12 cellular contexts compared by ENCODE assay signal in genomic region chr1:162538815-162539431, GRCh38. TPM values are rescaled to one million over a fixed set of nuclear protein-coding genes. Genes with fewer than 3 reads are reported as not detected.
A peak's percentile ranks its signal among the peaks of the same experiment; 100 is the strongest.
DNase-seq lines count a peak whose midpoint lies in the region; ATAC-seq and TF ChIP-seq lines count a peak whose summit lies in the region.
"Had no signal": no experiment of that assay in that cellular context is flagged by ENCODE, and none has a peak within 500 bp of the region (broad histone marks: within the 10 kb centered on the region; RNA-seq: fewer than 3 reads in every experiment).

No MANE protein-coding gene starts in this region.

- intact Hi-C loops in PC-3 (cut with micrococcal nuclease) (no loop called here), mammary epithelial cell (cut with micrococcal nuclease) (loop anchor here (1.0 to 2.0 kb wide), 2 partner anchors 22 to 40 kb away; partner anchors contain the start of gene UAP1), esophagus squamous epithelium (cut with DNase I) (no loop called here)

- peak overlapping the region; percentile 17; the same call in 1 of the 2 replicates for H3K4me3 ChIP-seq in PC-3 (ENCODE audit: low read length)
- no peak overlapping the region for H3K4me3 ChIP-seq in mammary epithelial cell (replicated peaks in 1 of 3; ENCODE audit: insufficient read depth in 1 of 3, low read depth in 2 of 3, low read length in 3 of 3)
- no peak overlapping the region for H3K4me3 ChIP-seq in esophagus squamous epithelium

- TF ChIP-seq CTCF in PC-3 (conservative IDR thresholded peaks at IDR 0.05; ENCODE audit: low read depth, low read length) (no peak), mammary epithelial cell (conservative IDR thresholded peaks at IDR 0.05 in 1 of 2, IDR thresholded peaks at IDR 0.05 in 1 of 2; ENCODE audit: extremely low read depth in 1 of 2, insufficient read depth in 1 of 2, low read depth in 1 of 2, low read length in 2 of 2) (no peak), esophagus squamous epithelium (IDR thresholded peaks at IDR 0.05) (no peak)

- DNase-seq in GM03348 (ENCODE audit: low spot score) (peak; percentile 70), PC-3 (peak; percentile 95), mammary epithelial cell (peak; percentile 93), non-pigmented ciliary epithelial cell (ENCODE audit: low read depth) (peak; percentile 93), iPS-NIHi11 (ENCODE audit: low spot score) (no peak), esophagus squamous epithelium (lab: John Stamatoyannopoulos, UW) (no peak), NOMO-1 treated with DMSO at 0.1 percent for 48 hours (lab: John Stamatoyannopoulos, UW; ENCODE audit: unreplicated experiment) (no peak)
- no peak for DNase-seq in stimulated activated CD4-positive, alpha-beta T cell treated with anti-CD3 and anti-CD28 coated beads, Interleukin-1b, Interleukin-23, amount 100 ng/mL, for 48 hours
- DNase-seq: hypothalamus, NCI-H510A, nephron progenitor cell had no signal

- POLR2A ChIA-PET in PC-3 (lab: Charles Lee; ENCODE audit: unreplicated experiment): interaction anchor here (0.6 kb wide), 2 partner anchors 20 to 278 kb away, joined by 3 to 4 read pairs; no protein-coding TSS in a partner anchor

- no peak for TF ChIP-seq POLR2A in esophagus squamous epithelium (IDR thresholded peaks at IDR 0.05)

- H3K9me2 ChIP-seq in PC-3 (replicated peaks; ENCODE audit: low read length): no peaks in the 10 kb centered on the region

- peak overlapping the region; percentile 22; the same call in 1 of the 2 replicates for H2AFZ ChIP-seq in PC-3 (ENCODE audit: low read length)
- peak overlapping the region; percentile 2 for H2AFZ ChIP-seq in mammary epithelial cell (ENCODE audit: low read depth, low read length)

- CTCF ChIA-PET in PC-3 (lab: Charles Lee): interaction anchor here (0.6 to 0.7 kb wide), 2 partner anchors 37 to 40 kb away, joined by 3 to 4 read pairs; no protein-coding TSS in a partner anchor
- CTCF ChIA-PET in mammary epithelial cell (lab: Charles Lee; ENCODE audit: low non-redundant PET): interaction anchor here (0.6 kb wide), 1 partner anchor 12 kb away, joined by 3 read pairs; no protein-coding TSS in a partner anchor

- H3K9ac ChIP-seq in PC-3 (ENCODE audit: low read length): no peak overlapping the region
- peak overlapping the region; percentile 6 for H3K9ac ChIP-seq in mammary epithelial cell (ENCODE audit: insufficient read depth, low read length)

- in situ Hi-C loops in mammary epithelial cell (cut with MboI; ENCODE audit: low sequenced_read_pairs in 2 of 2): no loop called here

- no peaks in the 10 kb centered on the region for H3K79me2 ChIP-seq in PC-3 (ENCODE audit: low read length)
- no peaks in the 10 kb centered on the region for H3K79me2 ChIP-seq in mammary epithelial cell (ENCODE audit: insufficient read depth, low read length)

- peak overlapping the region; percentile 63 for H3K27ac ChIP-seq in PC-3 (ENCODE audit: low read length)
- H3K27ac ChIP-seq in mammary epithelial cell (ENCODE audit: insufficient read depth, low read depth, low read length): peak overlapping the region; percentile 76
- H3K27ac ChIP-seq in esophagus squamous epithelium: peak overlapping the region in 2 of 4 donors; percentile 5 to 31
- H3K27ac ChIP-seq: VCaP had no signal

- ATAC-seq in PC-3: peak; percentile 61

- H3K4me1 ChIP-seq in PC-3 (ENCODE audit: insufficient read depth, low read length) (peaks cover 48% of the 10 kb centered on the region), mammary epithelial cell (ENCODE audit: insufficient read depth, low read length) (peaks cover 42% of the 10 kb centered on the region), esophagus squamous epithelium (peaks cover 0 to 12% (median 9%) of the 10 kb centered on the region in 3 donors)

- peaks cover 7% of the 10 kb centered on the region for H3K9me3 ChIP-seq in PC-3 (ENCODE audit: low read length)
- no peaks in the 10 kb centered on the region for H3K9me3 ChIP-seq in mammary epithelial cell (replicated peaks; ENCODE audit: insufficient read depth, low read length)
- H3K9me3 ChIP-seq in esophagus squamous epithelium: peaks cover 0 to 7% (median 4%) of the 10 kb centered on the region in 3 donors

- H4K20me1 ChIP-seq in PC-3 (ENCODE audit: low read length): no peaks in the 10 kb centered on the region
- no peaks in the 10 kb centered on the region for H4K20me1 ChIP-seq in mammary epithelial cell (ENCODE audit: insufficient read depth, low read length)

- dilution Hi-C loops in mammary epithelial cell (cut with HindIII; ENCODE audit: low sequenced_read_pairs): no loop called here

- H3F3A ChIP-seq in PC-3 (ENCODE audit: low read length, unreplicated experiment): peaks cover 23% of the 10 kb centered on the region

- H3K27me3 ChIP-seq in PC-3 (ENCODE audit: low read length): no peaks in the 10 kb centered on the region
- no peaks in the 10 kb centered on the region for H3K27me3 ChIP-seq in mammary epithelial cell (ENCODE audit: insufficient read depth, low read length)
- H3K27me3 ChIP-seq in esophagus squamous epithelium: no peaks in the 10 kb centered on the region

- H3K4me2 ChIP-seq in PC-3 (ENCODE audit: low read length) (peak overlapping the region; percentile 63), mammary epithelial cell (ENCODE audit: insufficient read depth, low read depth, low read length) (peak overlapping the region; percentile 42)

- no TSS peak for BruUV-seq in PC-3 (replicated peaks; lab: Mats Ljungman, UMichigan)
- BruUV-seq in mammary epithelial cell (replicated peaks; lab: Mats Ljungman, UMichigan): no TSS peak

- H3K36me3 ChIP-seq in PC-3 (ENCODE audit: low read depth, low read length): peaks cover 6% of the 10 kb centered on the region; the same call in 1 of the 2 replicates
- H3K36me3 ChIP-seq in mammary epithelial cell (ENCODE audit: insufficient read depth, low read length): no peaks in the 10 kb centered on the region
- H3K36me3 ChIP-seq in esophagus squamous epithelium: no peaks in the 10 kb centered on the region

- WGBS in mammary epithelial cell (ENCODE audit: low coverage, missing lambda C conversion rate): 0% methylated on average over 1 of the region's 1 CpG
- WGBS in esophagus squamous epithelium, 2 donors: 29 to 100% methylated on average over 1 of the region's 1 CpG

RNA-seq across cellular contexts. Expression of gene UAP1, which starts 22.6 kb away (rescaled TPM):
- total RNA-seq in PC-3 (2014; rRNA removed) (116 and 118 TPM in 2 replicates), mammary epithelial cell (100 to 1,000 TPM in 1 of 2 donors, 10 to 100 TPM in 1; 90.7 to 165 TPM), esophagus squamous epithelium (10 to 100 TPM; 36.4 to 64.3 (median 49.3) TPM)
- 80.0 TPM for polyA plus RNA-seq in mammary epithelial cell
- polyA minus RNA-seq in mammary epithelial cell: 72.7 TPM

RNA-seq across cellular contexts. Expression of gene UHMK1, which starts 41.3 kb away (rescaled TPM):
- total RNA-seq in PC-3 (2014; rRNA removed): 69.4 and 70.4 TPM in 2 replicates
- 10 to 100 TPM; 59.5 to 97.5 TPM for total RNA-seq in mammary epithelial cell
- 16.2 TPM for polyA plus RNA-seq in mammary epithelial cell
- polyA minus RNA-seq in mammary epithelial cell: 57.6 TPM
- total RNA-seq in esophagus squamous epithelium: 10 to 100 TPM; 24.8 to 42.6 (median 34.7) TPM

Comparison
In these comparisons a context has a peak if more than half of its experiments do, and no peak if none do; other contexts are left out.
1. DNase-seq: peak in GM03348 (single experiment), PC-3 (single experiment), mammary epithelial cell (single experiment) and non-pigmented ciliary epithelial cell (single experiment); none in stimulated activated CD4-positive, alpha-beta T cell treated with anti-CD3 and anti-CD28 coated beads, Interleukin-1b, Interleukin-23, amount 100 ng/mL, for 48 hours (single experiment), iPS-NIHi11 (single experiment), esophagus squamous epithelium (single experiment) and NOMO-1 treated with DMSO at 0.1 percent for 48 hours (single experiment).